8 cellular contexts compared by ENCODE assay signal in the genomic region with DNA sequence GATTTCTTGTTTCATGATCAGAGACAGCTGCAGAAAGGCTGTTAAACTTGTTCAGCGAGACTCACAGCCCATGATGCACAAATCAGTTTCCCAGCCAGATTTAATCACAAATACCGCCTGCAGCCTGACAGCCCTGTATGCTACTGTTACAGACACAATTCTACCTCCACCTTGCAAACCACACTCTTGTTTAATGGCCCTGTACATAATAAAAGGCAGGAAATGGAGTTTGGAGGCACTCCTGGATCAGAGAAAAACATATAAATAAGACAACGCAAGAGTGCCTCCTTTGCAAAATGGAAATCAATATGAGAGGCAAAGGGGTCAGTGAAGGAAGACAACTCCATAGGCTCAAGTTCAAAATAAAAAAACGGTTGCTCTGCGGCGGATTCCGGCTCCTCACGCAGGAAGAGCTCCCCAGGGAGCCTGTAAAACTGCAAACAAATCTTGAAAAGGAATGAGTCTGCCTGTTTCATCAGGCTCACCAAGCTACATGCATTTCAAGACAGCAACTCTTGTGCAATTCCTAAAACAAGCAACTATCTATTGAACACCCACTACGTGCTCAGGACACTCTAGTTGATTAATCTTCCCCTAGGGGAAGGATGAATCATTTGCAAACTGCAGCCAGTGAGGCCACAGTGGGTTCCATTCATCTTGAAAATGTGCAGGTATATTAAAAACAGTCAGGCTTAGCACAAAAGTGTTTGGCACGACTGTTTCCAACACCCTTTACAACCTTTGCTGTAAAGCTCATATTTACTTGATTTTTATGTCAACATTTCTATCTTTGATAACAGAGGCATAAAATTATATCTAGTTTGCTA. TPM values are rescaled to one million over a fixed set of nuclear protein-coding genes. Genes with fewer than 3 reads are reported as not detected.
A peak's percentile ranks its signal among the peaks of the same experiment; 100 is the strongest.
DNase-seq lines count a peak whose midpoint lies in the region; ATAC-seq and TF ChIP-seq lines count a peak whose summit lies in the region.

No MANE protein-coding gene starts in this region.

- no peaks in the 10 kb centered on the region for H4K20me1 ChIP-seq in HCT116 (ENCODE audit: insufficient read depth)

- H3K36me3 ChIP-seq in HCT116 (ENCODE audit: control insufficient read depth in 1 of 2, insufficient read depth in 2 of 2, low read length in 2 of 2) (no peaks in the 10 kb centered on the region), ascending aorta (no peaks in the 10 kb centered on the region)

- TF ChIP-seq POLR2A in HCT116 (IDR thresholded peaks at IDR 0.05; ENCODE audit: borderline replicate concordance, extremely low read depth, insufficient read depth, insufficient read length): no peak

- H3K79me2 ChIP-seq in HCT116 (ENCODE audit: insufficient read depth, low read length): peaks cover 87% of the 10 kb centered on the region

- H3K9me3 ChIP-seq in HCT116 (ENCODE audit: control insufficient read depth in 1 of 2, insufficient read depth in 1 of 2, low read depth in 1 of 2, low read length in 2 of 2) (no peaks in the 10 kb centered on the region), ascending aorta (no peaks in the 10 kb centered on the region)

- H3K27me3 ChIP-seq in HCT116 (ENCODE audit: insufficient read depth, low read length): no peaks in the 10 kb centered on the region
- H3K27me3 ChIP-seq in ascending aorta: no peaks in the 10 kb centered on the region

- ATAC-seq in HCT116: peak; percentile 73
- peak; percentile 59 for ATAC-seq in sciatic nerve
- ATAC-seq in GM21737 (IDR thresholded peaks at IDR 0.05; ENCODE audit: unreplicated experiment): no peak
- no peak for ATAC-seq in HG02571 (IDR thresholded peaks at IDR 0.05; ENCODE audit: unreplicated experiment)

- TF ChIP-seq CTCF in HCT116 (IDR thresholded peaks at IDR 0.05 in 2 of 3, conservative IDR thresholded peaks at IDR 0.05 in 1 of 3; ENCODE audit: borderline replicate concordance in 1 of 3, insufficient read depth in 1 of 3, low read depth in 2 of 3, low read length in 2 of 3) (no peak), ascending aorta (IDR thresholded peaks at IDR 0.05) (no peak)

- intact Hi-C loops in HCT116 (cut with micrococcal nuclease): no loop called here
- intact Hi-C loops in sciatic nerve (cut with DNase I): no loop called here
- intact Hi-C loops in ascending aorta (cut with DNase I): no loop called here

- H3K4me3 ChIP-seq in HCT116 (replicated peaks in 1 of 2; ENCODE audit: low read depth in 1 of 2, low read length in 2 of 2) (peak overlapping the region in 1 of 2 experiments; percentile 3; a peak in 1 of 4 replicates), ascending aorta (no peak overlapping the region)

- CTCF ChIA-PET in HCT116 (lab: Charles Lee): no interaction called here

- TF ChIP-seq RAD21 in HCT116 (IDR thresholded peaks at IDR 0.05; ENCODE audit: low read depth): no peak

- H3K4me1 ChIP-seq in HCT116 (ENCODE audit: control insufficient read depth in 1 of 2, insufficient read depth in 2 of 2, low read length in 2 of 2) (peaks cover 45 to 72% of the 10 kb centered on the region in 2 experiments), ascending aorta (peaks cover 0 to 13% of the 10 kb centered on the region in 2 donors)

- RAD21 ChIA-PET in HCT116 (lab: Charles Lee; ENCODE audit: low non-redundant PET in 1 of 2, low total read pairs in 2 of 2, uncharacterized antibody in 2 of 2, unreplicated experiment in 2 of 2): interaction anchor here in 1 of 2 experiments (0.8 kb wide), 1 partner anchor 35 kb away, joined by 3 read pairs; no protein-coding TSS in a partner anchor

- H3K4me2 ChIP-seq in HCT116 (ENCODE audit: low read length): peak overlapping the region; percentile 62

- BruUV-seq in HCT116 (replicated peaks; lab: Mats Ljungman, UMichigan): no TSS peak

- H3K27ac ChIP-seq in HCT116 (ENCODE audit: low read depth, low read length): peak overlapping the region; percentile 73
- H3K27ac ChIP-seq in epithelial cell of prostate: peak overlapping the region; percentile 86
- H3K27ac ChIP-seq in ascending aorta: no peak overlapping the region

- no peaks in the 10 kb centered on the region for H3K9me2 ChIP-seq in HCT116 (ENCODE audit: insufficient read depth)

- DNase-seq in HCT116 (ENCODE audit: low read depth, low spot score): peak; percentile 51
- DNase-seq in NCI-H526 (lab: John Stamatoyannopoulos, UW): peak; percentile 70 to 78
- DNase-seq in epithelial cell of prostate (ENCODE audit: low read depth, low spot score): peak; percentile 96
- no peak for DNase-seq in sciatic nerve (ENCODE audit: low spot score)
- no peak for DNase-seq in ascending aorta (ENCODE audit: low spot score in 2 of 2)
- no peak for DNase-seq in activated gamma-delta T cell (lab: John Stamatoyannopoulos, UW)

- peak overlapping the region; percentile 28 for H3K9ac ChIP-seq in HCT116 (ENCODE audit: low read length)

- POLR2A ChIA-PET in HCT116 (lab: Charles Lee): interaction anchor here (1.2 kb wide), 1 partner anchor 31 kb away, joined by 3 read pairs; no protein-coding TSS in a partner anchor

- no peak overlapping the region for H2AFZ ChIP-seq in HCT116 (ENCODE audit: low read depth, low read length, poor library complexity, severe bottlenecking)

TF ChIP-seq in HCT116, 20 proteins besides CTCF, POLR2A, EP300 and RAD21:
- no peak for TF ChIP-seq SRF (IDR thresholded peaks at IDR 0.05; ENCODE audit: low read depth)
- TF ChIP-seq, protein P1, sequence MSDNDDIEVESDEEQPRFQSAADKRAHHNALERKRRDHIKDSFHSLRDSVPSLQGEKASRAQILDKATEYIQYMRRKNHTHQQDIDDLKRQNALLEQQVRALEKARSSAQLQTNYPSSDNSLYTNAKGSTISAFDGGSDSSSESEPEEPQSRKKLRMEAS (IDR thresholded peaks at IDR 0.05): peak; percentile 19; the same call in 1 of the 2 replicates
- TF ChIP-seq FOSL1 (IDR thresholded peaks at IDR 0.05; ENCODE audit: low read depth): peak; percentile 63
- no peak for TF ChIP-seq ELF1 (IDR thresholded peaks at IDR 0.05; ENCODE audit: borderline replicate concordance, low read depth)
- peak; percentile 48; the same call in 1 of the 2 replicates for TF ChIP-seq JUND (IDR thresholded peaks at IDR 0.05)
- peak; percentile 77; the same call in 1 of the 2 replicates for TF ChIP-seq CBX3 (IDR thresholded peaks at IDR 0.05; ENCODE audit: low read depth)
- TF ChIP-seq SP1 (IDR thresholded peaks at IDR 0.05; ENCODE audit: low read depth): peak; percentile 62
- TF ChIP-seq EGR1 (IDR thresholded peaks at IDR 0.05; ENCODE audit: low read depth): no peak
- TF ChIP-seq YY1 (IDR thresholded peaks at IDR 0.05; ENCODE audit: extremely low read depth, insufficient replicate concordance, low read depth, low read length): peak; percentile 34
- peak; percentile 96 for TF ChIP-seq CEBPB (IDR thresholded peaks at IDR 0.05; ENCODE audit: low read depth)
- TF ChIP-seq EZH2phosphoT487 (IDR thresholded peaks at IDR 0.05; ENCODE audit: borderline replicate concordance): no peak

RNA-seq across cellular contexts. Expression of a gene that starts 37.5 kb away (rescaled TPM):
- total RNA-seq in HCT116 (2021; ENCODE audit: unreplicated experiment) (44.0 TPM), sciatic nerve (20.1 TPM), ascending aorta (17.8 TPM)
- polyA plus RNA-seq in HCT116 (2012): 38.6 and 44.2 TPM in 2 replicates

Comparison
In these comparisons a context has a peak if more than half of its experiments do, and no peak if none do; other contexts are left out.
1. ATAC-seq: peak in HCT116 (single experiment) and sciatic nerve (single experiment); none in GM21737 (single experiment) and HG02571 (single experiment).
2. DNase-seq: peak in HCT116 (single experiment), NCI-H526 (2 of 2) and epithelial cell of prostate (single experiment); none in sciatic nerve (single experiment), ascending aorta (0 of 2) and activated gamma-delta T cell (single experiment).
3. H3K27ac ChIP-seq: peak in HCT116 (single experiment) and epithelial cell of prostate (single experiment); none in ascending aorta (0 of 2).